14 cellular contexts compared by ENCODE assay signal in genomic region chr6:134230087-134230717, GRCh38.
A peak's percentile ranks its signal among the peaks of the same experiment; 100 is the strongest.
DNase-seq lines count a peak whose midpoint lies in the region; ATAC-seq and TF ChIP-seq lines count a peak whose summit lies in the region.
"Had no signal": no experiment of that assay in that cellular context is flagged by ENCODE, and none has a peak within 500 bp of the region (broad histone marks: within the 10 kb centered on the region; RNA-seq: fewer than 3 reads in every experiment).

No MANE protein-coding gene starts in this region.

- H3K9me3 ChIP-seq in WERI-Rb-1 (ENCODE audit: severe bottlenecking): no peaks in the 10 kb centered on the region
- no peaks in the 10 kb centered on the region for H3K9me3 ChIP-seq in upper lobe of right lung
- no peaks in the 10 kb centered on the region for H3K9me3 ChIP-seq in SJCRH30 (replicated peaks)
- H3K9me3 ChIP-seq: thyroid gland had no signal

- intact Hi-C loops in Right ventricle myocardium inferior (cut with DNase I) (no loop called here), left cardiac atrium (cut with DNase I) (no loop called here), upper lobe of right lung (cut with DNase I) (no loop called here)

- no peaks in the 10 kb centered on the region for H3K4me1 ChIP-seq in upper lobe of right lung
- H3K4me1 ChIP-seq in SJCRH30: no peaks in the 10 kb centered on the region
- H3K4me1 ChIP-seq: thyroid gland had no signal

- DNase-seq in Right ventricle myocardium inferior (ENCODE audit: missing footprints) (peak; percentile 81), left cardiac atrium (no peak), WERI-Rb-1 (peak; percentile 86), left lobe of liver (ENCODE audit: low spot score) (peak; percentile 53), upper lobe of right lung (no peak), AG08395 (ENCODE audit: low spot score) (no peak), SJCRH30 (no peak)
- DNase-seq: EL, NCI-H1048, NCI-H526 treated with DMSO at 0.1 percent for 48 hours, SW 1271, thyroid gland had no signal

- H3K27me3 ChIP-seq in WERI-Rb-1 (ENCODE audit: insufficient read depth, low read depth, severe bottlenecking) (no peaks in the 10 kb centered on the region), upper lobe of right lung (no peaks in the 10 kb centered on the region), SJCRH30 (no peaks in the 10 kb centered on the region)
- H3K27me3 ChIP-seq: thyroid gland had no signal

- no peak overlapping the region for H3K4me3 ChIP-seq in WERI-Rb-1 (ENCODE audit: low read depth, low read length)
- no peak overlapping the region for H3K4me3 ChIP-seq in upper lobe of right lung
- no peak overlapping the region for H3K4me3 ChIP-seq in SJCRH30
- H3K4me3 ChIP-seq: thyroid gland had no signal

- ATAC-seq in Right ventricle myocardium inferior (no peak), left cardiac atrium (no peak), left lobe of liver (peak; percentile 39), upper lobe of right lung (peak; percentile 81), GM21619 (IDR thresholded peaks at IDR 0.05; ENCODE audit: unreplicated experiment) (no peak)
- ATAC-seq: sciatic nerve had no signal

- TF ChIP-seq CTCF in WERI-Rb-1 (IDR thresholded peaks at IDR 0.05; ENCODE audit: low read depth, low read length) (no peak), upper lobe of right lung (IDR thresholded peaks at IDR 0.05) (no peak)

- H3K27ac ChIP-seq in WERI-Rb-1 (peak overlapping the region; percentile 55), upper lobe of right lung (peak overlapping the region; percentile 42), SJCRH30 (no peak overlapping the region)
- H3K27ac ChIP-seq: thyroid gland had no signal

- H3K36me3 ChIP-seq in WERI-Rb-1 (no peaks in the 10 kb centered on the region), upper lobe of right lung (no peaks in the 10 kb centered on the region), SJCRH30 (no peaks in the 10 kb centered on the region)
- H3K36me3 ChIP-seq: thyroid gland had no signal

Comparison
In these comparisons a context has a peak if more than half of its experiments do, and no peak if none do; other contexts are left out.
1. DNase-seq: peak in Right ventricle myocardium inferior (single experiment), WERI-Rb-1 (single experiment) and left lobe of liver (single experiment); none in left cardiac atrium (single experiment), upper lobe of right lung (single experiment), AG08395 (single experiment) and SJCRH30 (0 of 2).
2. ATAC-seq: peak in left lobe of liver (single experiment) and upper lobe of right lung (single experiment); none in Right ventricle myocardium inferior (single experiment), left cardiac atrium (0 of 2) and GM21619 (single experiment).